In the genomic region with DNA sequence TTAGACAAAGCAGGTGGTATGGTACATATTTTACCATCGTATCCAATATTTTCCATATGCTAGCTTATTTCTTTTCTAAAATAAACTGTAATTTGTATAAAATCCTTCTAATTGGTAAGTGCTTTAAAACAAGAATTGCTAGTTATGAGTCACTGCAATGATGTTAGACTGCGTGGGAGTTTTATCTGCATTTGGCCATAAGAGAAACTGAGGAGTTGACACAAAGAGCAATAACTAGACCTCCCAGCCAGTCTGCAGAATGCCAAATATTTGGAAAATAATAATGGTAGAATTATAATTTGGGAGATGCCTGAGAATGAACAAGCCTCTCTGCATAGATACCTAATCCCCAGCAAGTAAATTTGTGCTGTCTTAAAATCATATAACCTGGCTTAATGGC, we compare ENCODE assay signal across 14 cellular contexts.
"Had no signal": no experiment of that assay in that cellular context is flagged by ENCODE, and none has a peak within 500 bp of the region (broad histone marks: within the 10 kb centered on the region; RNA-seq: fewer than 3 reads in every experiment).

No MANE protein-coding gene starts in this region.

- H3K36me3 ChIP-seq: prostate gland, right lobe of liver, spleen, suprapubic skin, WERI-Rb-1 had no signal

- H3K9me3 ChIP-seq: prostate gland, right lobe of liver, spleen, suprapubic skin had no signal

- H3K4me1 ChIP-seq: prostate gland, right lobe of liver, spleen had no signal

- DNase-seq: activated CD8-positive, alpha-beta memory T cell treated with anti-CD3 and anti-CD28 coated beads, Interleukin-2, amount 50 U/mL, for 4 hours; activated CD8-positive, alpha-beta T cell treated with anti-CD3 and anti-CD28 coated beads for 36 hours; activated gamma-delta T cell; activated T-cell treated with anti-CD3 and anti-CD28 coated beads, Interleukin-2, amount 50 U/mL, for 72 hours; effector memory CD4-positive, alpha-beta T cell; hippocampal formation; kidney; right lobe of liver; spleen; WERI-Rb-1 had no signal

- H3K27ac ChIP-seq: prostate gland, right lobe of liver, spleen, suprapubic skin, WERI-Rb-1 had no signal

- H3K4me3 ChIP-seq: prostate gland, right lobe of liver, SK-N-MC, spleen, suprapubic skin had no signal

- H3K27me3 ChIP-seq: right lobe of liver, spleen, suprapubic skin had no signal

- ATAC-seq: activated CD8-positive, alpha-beta T cell treated with anti-CD3 and anti-CD28 coated beads for 36 hours; activated naive CD4-positive, alpha-beta T cell treated with anti-CD3 and anti-CD28 coated beads, Interleukin-2, amount 50 U/mL, for 72 hours; activated T-cell treated with anti-CD3 and anti-CD28 coated beads, Interleukin-2, amount 50 U/mL, for 72 hours; right lobe of liver had no signal
